13 cellular contexts compared by ENCODE assay signal in the genomic region with DNA sequence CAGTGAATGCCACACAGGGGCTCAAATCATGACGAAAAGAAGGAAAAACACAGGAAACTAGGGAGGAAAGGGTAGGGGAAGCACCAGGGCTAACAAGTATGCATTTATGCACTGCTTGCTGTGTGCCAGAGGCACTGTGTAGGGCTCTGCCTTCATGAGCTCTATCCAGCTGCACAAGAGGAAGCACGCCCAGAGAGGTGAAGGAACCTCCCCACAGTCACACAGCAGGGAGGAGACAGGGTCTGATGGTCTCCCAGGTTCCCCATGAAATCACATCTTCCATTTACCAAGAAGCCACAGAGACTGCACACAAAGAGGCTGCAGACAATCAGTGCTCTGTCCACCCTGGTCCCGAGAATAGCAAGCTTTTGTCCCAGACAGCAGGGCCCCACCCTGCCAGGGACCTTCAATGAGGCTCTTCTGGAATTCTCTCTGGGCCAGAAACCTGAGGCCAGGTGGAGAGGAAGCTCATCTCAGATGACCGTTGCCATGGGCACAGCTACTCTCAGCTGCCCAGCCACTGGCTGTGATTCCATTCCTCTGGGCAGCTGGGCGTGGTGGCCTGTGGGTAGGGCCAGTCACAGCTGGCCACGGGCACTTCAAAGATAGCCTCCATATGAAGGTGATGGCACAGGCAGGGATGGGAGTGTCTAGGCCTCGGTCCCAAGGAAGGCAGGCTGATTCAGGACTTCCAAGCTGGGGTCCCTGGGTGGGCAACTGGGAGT. TPM values are rescaled to one million over a fixed set of nuclear protein-coding genes. Genes with fewer than 3 reads are reported as not detected.
A peak's percentile ranks its signal among the peaks of the same experiment; 100 is the strongest.
DNase-seq lines count a peak whose midpoint lies in the region; TF ChIP-seq lines count a peak whose summit lies in the region.
"Had no signal": no experiment of that assay in that cellular context is flagged by ENCODE, and none has a peak within 500 bp of the region (broad histone marks: within the 10 kb centered on the region; RNA-seq: fewer than 3 reads in every experiment).

No MANE protein-coding gene starts in this region.

- no peaks in the 10 kb centered on the region for H3K27me3 ChIP-seq in adrenal gland
- H3K27me3 ChIP-seq: Peyer's patch had no signal

- no peaks in the 10 kb centered on the region for H3K36me3 Mint-ChIP-seq in glutamatergic neuron (ENCODE audit: unreplicated experiment)

- peaks cover 3% of the 10 kb centered on the region for H3K27me3 Mint-ChIP-seq in glutamatergic neuron (ENCODE audit: unreplicated experiment)

- H3K4me1 ChIP-seq in adrenal gland (replicated peaks in 1 of 2), result peaks cover 0 to 5% of the 10 kb centered on the region in 2 donors

- peaks cover 5% of the 10 kb centered on the region for H3K9me3 Mint-ChIP-seq in glutamatergic neuron (ENCODE audit: unreplicated experiment)
- H3K9me3 Mint-ChIP-seq: activated T-cell treated with anti-CD3 and anti-CD28 coated beads, Interleukin-2, amount 50 U/mL, for 72 hours had no signal

- TF ChIP-seq CTCF in glutamatergic neuron (IDR thresholded peaks at IDR 0.05; ENCODE audit: partially characterized antibody, unreplicated experiment), result no peak
- TF ChIP-seq CTCF in adrenal gland (IDR thresholded peaks at IDR 0.05), result no peak

- intact Hi-C loops in adrenal gland (cut with DNase I), result loop anchor here in 1 of 2 donors (5.0 kb wide), 1 partner anchor 33 kb away; no protein-coding TSS in a partner anchor

- no peaks in the 10 kb centered on the region for H3K4me1 Mint-ChIP-seq in glutamatergic neuron (ENCODE audit: low read depth, unreplicated experiment)

- peak overlapping the region; percentile 62 for H3K27ac Mint-ChIP-seq in glutamatergic neuron (ENCODE audit: unreplicated experiment)
- H3K27ac Mint-ChIP-seq: activated T-cell treated with anti-CD3 and anti-CD28 coated beads, Interleukin-2, amount 50 U/mL, for 72 hours had no signal

- 57 to 98% (median 74%) methylated on average over 4 to 7 of the region's 7 CpGs for WGBS in adrenal gland, 4 donors

- peak; percentile 55 for DNase-seq in NCI-H2227 (lab: John Stamatoyannopoulos, UW; ENCODE audit: unreplicated experiment)
- DNase-seq in NCI-H2227 treated with DMSO at 0.1 percent for 48 hours (lab: John Stamatoyannopoulos, UW), result no peak
- peak; percentile 26 for DNase-seq in NCI-H748 treated with DMSO at 0.1 percent for 48 hours (lab: John Stamatoyannopoulos, UW)
- DNase-seq in glutamatergic neuron, result no peak
- DNase-seq in NCI-H82 treated with DMSO at 0.1 percent for 48 hours (lab: John Stamatoyannopoulos, UW; ENCODE audit: unreplicated experiment), result no peak
- DNase-seq in stimulated activated CD4-positive, alpha-beta T cell treated with anti-CD3 and anti-CD28 coated beads, Interleukin-2, amount 100 ng/mL, for 24 hours, result no peak
- DNase-seq in RKO (ENCODE audit: low spot score), result no peak
- no peak for DNase-seq in adrenal gland
- DNase-seq: activated T-cell treated with anti-CD3 and anti-CD28 coated beads, Interleukin-2, amount 50 U/mL, for 72 hours had no signal

- H3K4me3 ChIP-seq in adrenal gland, result no peak overlapping the region
- H3K4me3 ChIP-seq: Peyer's patch had no signal

- TF ChIP-seq POLR2A in adrenal gland (IDR thresholded peaks at IDR 0.05), result no peak

- H3K27ac ChIP-seq in adrenal gland, result no peak overlapping the region
- H3K27ac ChIP-seq: KMS-11, Peyer's patch, VCaP had no signal

- no peak overlapping the region for H3K4me3 Mint-ChIP-seq in glutamatergic neuron (ENCODE audit: unreplicated experiment)
- H3K4me3 Mint-ChIP-seq: activated T-cell treated with anti-CD3 and anti-CD28 coated beads, Interleukin-2, amount 50 U/mL, for 72 hours had no signal

- no peaks in the 10 kb centered on the region for H3K9me3 ChIP-seq in adrenal gland (replicated peaks in 1 of 3)
- H3K9me3 ChIP-seq: Peyer's patch had no signal

- H3K36me3 ChIP-seq in adrenal gland (replicated peaks in 1 of 2), result no peaks in the 10 kb centered on the region
- H3K36me3 ChIP-seq: Peyer's patch had no signal

RNA-seq across cellular contexts. Expression of gene TRPV4, which starts 7.3 kb away (rescaled TPM):
- total RNA-seq in glutamatergic neuron (ENCODE audit: unreplicated experiment), result 0.17 TPM
- 1 to 10 TPM in 7 of 8 donors, under 1 TPM in 1; 0.30 to 5.9 (median 2.5) TPM for total RNA-seq in adrenal gland
- under 1 TPM; 0.46 to 0.64 (median 0.48) TPM for polyA plus RNA-seq in adrenal gland
- total RNA-seq: activated T-cell treated with anti-CD3 and anti-CD28 coated beads, Interleukin-2, amount 50 U/mL, for 72 hours; G401 had no signal

RNA-seq across cellular contexts. Expression of gene GLTP, which starts 39.8 kb away (rescaled TPM):
- total RNA-seq in glutamatergic neuron (ENCODE audit: unreplicated experiment) (22.6 TPM), adrenal gland (10 to 100 TPM; 29.7 to 58.8 (median 38.4) TPM)
- 10 to 100 TPM; 24.5 to 38.6 (median 27.4) TPM for polyA plus RNA-seq in adrenal gland

RNA-seq across cellular contexts. Expression of gene TCHP, which starts 59.6 kb away (rescaled TPM):
- total RNA-seq in glutamatergic neuron (ENCODE audit: unreplicated experiment) (31.7 TPM), adrenal gland (10 to 100 TPM in 4 of 8 donors, 1 to 10 TPM in 4; 8.8 to 18.7 (median 12.4) TPM)
- polyA plus RNA-seq in adrenal gland, result 10 to 100 TPM in 2 of 3 donors, 1 to 10 TPM in 1; 8.3 to 21.1 (median 11.3) TPM

Comparison
In these comparisons a context has a peak if more than half of its experiments do, and no peak if none do; other contexts are left out.
1. DNase-seq: peak in NCI-H2227 (single experiment) and NCI-H748 treated with DMSO at 0.1 percent for 48 hours (single experiment); none in NCI-H2227 treated with DMSO at 0.1 percent for 48 hours (single experiment), glutamatergic neuron (single experiment), NCI-H82 treated with DMSO at 0.1 percent for 48 hours (single experiment), stimulated activated CD4-positive, alpha-beta T cell treated with anti-CD3 and anti-CD28 coated beads, Interleukin-2, amount 100 ng/mL, for 24 hours (0 of 2), RKO (single experiment) and adrenal gland (0 of 7).